In the genomic region with DNA sequence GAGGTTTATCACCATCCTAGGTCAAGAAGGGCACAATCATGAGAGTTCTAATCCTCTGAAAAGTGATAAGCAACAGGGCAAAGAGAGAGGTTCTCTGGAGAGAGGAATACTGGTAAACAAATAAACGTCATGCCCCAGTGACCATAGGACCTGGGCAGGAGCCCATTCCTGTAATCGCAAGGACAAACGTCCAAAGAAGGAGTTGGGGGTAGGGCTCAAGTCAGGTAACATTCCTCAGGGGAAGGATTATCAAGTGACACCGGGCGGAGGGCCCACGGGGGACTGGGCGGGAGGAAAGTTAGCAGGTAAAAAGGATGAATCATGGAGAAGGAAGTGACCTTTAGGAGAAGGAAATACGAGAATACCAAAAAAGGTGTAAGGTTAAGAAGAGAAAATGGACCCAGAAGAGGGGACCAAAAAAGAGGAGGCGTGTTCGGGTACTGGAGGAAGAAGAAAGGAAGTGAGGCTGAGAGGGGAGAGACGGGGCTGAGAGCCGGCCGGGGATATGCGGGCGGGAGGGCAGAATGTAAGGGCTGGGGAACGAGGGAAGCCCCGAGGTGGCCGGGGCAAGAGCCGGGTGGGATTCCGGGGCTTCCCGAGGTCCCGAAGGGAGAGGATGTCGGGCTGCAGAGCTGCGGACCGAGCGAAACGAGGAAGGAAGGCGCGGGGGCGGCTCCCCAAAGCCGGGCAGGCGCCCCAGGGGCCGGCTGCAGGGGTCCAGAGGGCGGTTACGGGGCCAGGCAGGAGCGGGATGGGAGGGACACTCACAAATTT, we compare ENCODE assay signal across 8 cellular contexts. TPM values are rescaled to one million over a fixed set of nuclear protein-coding genes. Genes with fewer than 3 reads are reported as not detected.
DNase-seq lines count a peak whose midpoint lies in the region; ATAC-seq lines count a peak whose summit lies in the region.

No MANE protein-coding gene starts in this region.

- ATAC-seq in HG02678 (IDR thresholded peaks at IDR 0.05; ENCODE audit: unreplicated experiment) = peak; percentile 31

- DNase-seq in NCI-H82 (lab: John Stamatoyannopoulos, UW) (peak; percentile 65), NCI-H82 treated with DMSO at 0.1 percent for 48 hours (lab: John Stamatoyannopoulos, UW; ENCODE audit: unreplicated experiment) (no peak), NCI-H1105 treated with DMSO at 0.1 percent for 48 hours (lab: John Stamatoyannopoulos, UW) (peak; percentile 22), dermis blood vessel endothelial cell (peak; percentile 57), lung microvascular endothelial cell (ENCODE audit: low read depth in 2 of 2) (peak; percentile 37 to 42)
- DNase-seq in activated CD4-positive, alpha-beta T cell treated with anti-CD3 and anti-CD28 coated beads for 24 hours (ENCODE audit: low read depth in 2 of 2) = peak; percentile 42 to 49
- peak; percentile 29 to 62 (median 52) for DNase-seq in stimulated activated naive CD4-positive, alpha-beta T cell (lab: John Stamatoyannopoulos, UW)

RNA-seq across cellular contexts. Expression of a gene that starts 0.6 kb away (rescaled TPM):
- 42.2 and 91.9 TPM in 2 replicates for total RNA-seq in dermis blood vessel endothelial cell
- total RNA-seq in lung microvascular endothelial cell = 28.8 and 29.6 TPM in 2 replicates

RNA-seq across cellular contexts. Expression of a gene that starts 18.4 kb away (rescaled TPM):
- total RNA-seq in dermis blood vessel endothelial cell (43.7 and 45.0 TPM in 2 replicates), lung microvascular endothelial cell (45.0 and 48.2 TPM in 2 replicates)

RNA-seq across cellular contexts. Expression of a gene that starts 18.6 kb away (rescaled TPM):
- total RNA-seq in dermis blood vessel endothelial cell = 3.9 and 9.9 TPM in 2 replicates
- total RNA-seq in lung microvascular endothelial cell = 5.6 and 6.1 TPM in 2 replicates

RNA-seq across cellular contexts. Expression of a gene that starts 33.0 kb away (rescaled TPM):
- total RNA-seq in dermis blood vessel endothelial cell (20.9 and 24.0 TPM in 2 replicates), lung microvascular endothelial cell (9.3 and 10.5 TPM in 2 replicates)
